In genomic region chr14:94026886-94027469, GRCh38 we compare ENCODE assay signal across 1 cellular context.
TF ChIP-seq lines count a peak whose summit lies in the region.

No MANE protein-coding gene starts in this region.

TF ChIP-seq in IMR-90, 13 proteins besides CTCF, POLR2A, EP300 and RAD21:
- TF ChIP-seq SMC3 (IDR thresholded peaks at IDR 0.05; ENCODE audit: low read depth, low read length), result no peak
TF ChIP-seq in IMR-90: peak in this region for 0.
